8 cellular contexts compared by ENCODE assay signal in the genomic region with DNA sequence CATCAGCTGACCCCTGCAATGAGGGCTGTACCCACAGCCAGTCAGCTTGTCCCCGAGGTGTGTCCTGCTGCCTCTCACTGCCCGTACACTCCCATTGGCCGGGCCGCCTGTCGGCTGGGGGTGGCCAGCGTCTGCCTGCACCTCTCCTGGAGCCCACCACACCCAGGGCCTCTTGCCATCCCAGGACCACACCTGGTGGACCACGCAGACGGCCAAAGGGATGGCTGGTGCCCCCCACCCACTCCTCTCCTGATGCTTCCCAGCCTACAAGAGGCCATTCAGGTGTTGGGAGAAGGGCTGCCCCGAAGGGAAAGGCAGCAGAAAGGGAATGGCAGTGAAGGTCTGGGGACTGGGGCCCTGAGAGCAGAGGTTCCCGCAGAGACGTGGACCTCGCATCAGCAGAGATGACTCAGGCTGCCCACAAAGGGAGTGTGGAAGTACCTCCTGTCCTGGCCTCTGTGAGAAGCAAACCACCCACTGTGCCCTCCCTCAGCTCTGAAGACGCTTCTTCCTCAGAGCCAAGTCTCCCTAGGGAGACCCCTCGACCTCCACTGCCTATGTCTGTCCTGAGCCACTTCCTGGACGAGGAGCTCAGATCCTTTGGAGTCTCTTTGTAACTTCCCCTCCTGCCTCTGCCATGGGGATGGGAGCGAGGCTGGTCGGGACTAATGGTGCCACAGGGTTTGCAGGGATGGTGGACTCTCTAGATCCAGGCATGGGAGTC.
DNase-seq lines count a peak whose midpoint lies in the region; ATAC-seq and TF ChIP-seq lines count a peak whose summit lies in the region.

No MANE protein-coding gene starts in this region.

- ATAC-seq in HG02885 (IDR thresholded peaks at IDR 0.05; ENCODE audit: poor library complexity, unreplicated experiment) (peak; percentile 37), lower lobe of right lung (peak; percentile 18 to 25)

- no peak overlapping the region for H3K4me3 ChIP-seq in ascending aorta
- H3K4me3 ChIP-seq in lower lobe of right lung = no peak overlapping the region
- no peak overlapping the region for H3K4me3 ChIP-seq in MG63

- H3K9me3 ChIP-seq in ascending aorta (no peaks in the 10 kb centered on the region), lower lobe of right lung (no peaks in the 10 kb centered on the region), MG63 (no peaks in the 10 kb centered on the region)

- intact Hi-C loops in ascending aorta (cut with DNase I) (no loop called here), lower lobe of right lung (cut with DNase I) (no loop called here)

- H3K36me3 ChIP-seq in ascending aorta (peaks cover 0 to 13% of the 10 kb centered on the region in 2 donors), lower lobe of right lung (peaks cover 24% of the 10 kb centered on the region), MG63 (no peaks in the 10 kb centered on the region; the same call in 1 of the 2 replicates)

- H3K4me1 ChIP-seq in ascending aorta (peaks cover 10 to 21% of the 10 kb centered on the region in 2 donors), lower lobe of right lung (peaks cover 25% of the 10 kb centered on the region)

- no peak for TF ChIP-seq CTCF in ascending aorta (IDR thresholded peaks at IDR 0.05)
- TF ChIP-seq CTCF in lower lobe of right lung (IDR thresholded peaks at IDR 0.05) = no peak

- H3K27me3 ChIP-seq in ascending aorta (no peaks in the 10 kb centered on the region), lower lobe of right lung (ENCODE audit: low read depth) (no peaks in the 10 kb centered on the region), MG63 (no peaks in the 10 kb centered on the region)

- peak overlapping the region; percentile 5 to 66 for H3K27ac ChIP-seq in ascending aorta
- H3K27ac ChIP-seq in lower lobe of right lung = peak overlapping the region; percentile 78

- peak; percentile 93 for DNase-seq in A172 (ENCODE audit: low spot score)
- no peak for DNase-seq in ascending aorta (ENCODE audit: low spot score in 2 of 2)
- DNase-seq in lower lobe of right lung = peak; percentile 49
- no peak for DNase-seq in activated gamma-delta T cell treated with Interleukin-2 at 50 U/mL for 16 hours
- no peak for DNase-seq in superior temporal gyrus (ENCODE audit: extremely low spot score)
- DNase-seq in GOT3 (lab: John Stamatoyannopoulos, UW) = no peak
- DNase-seq in MG63 = no peak

Comparison
In these comparisons a context has a peak if more than half of its experiments do, and no peak if none do; other contexts are left out.
1. DNase-seq: peak in A172 (single experiment) and lower lobe of right lung (single experiment); none in ascending aorta (0 of 2), activated gamma-delta T cell treated with Interleukin-2 at 50 U/mL for 16 hours (single experiment), superior temporal gyrus (single experiment), GOT3 (single experiment) and MG63 (single experiment).